Comparison of ENCODE assay signal across 1 cellular context in the genomic region with DNA sequence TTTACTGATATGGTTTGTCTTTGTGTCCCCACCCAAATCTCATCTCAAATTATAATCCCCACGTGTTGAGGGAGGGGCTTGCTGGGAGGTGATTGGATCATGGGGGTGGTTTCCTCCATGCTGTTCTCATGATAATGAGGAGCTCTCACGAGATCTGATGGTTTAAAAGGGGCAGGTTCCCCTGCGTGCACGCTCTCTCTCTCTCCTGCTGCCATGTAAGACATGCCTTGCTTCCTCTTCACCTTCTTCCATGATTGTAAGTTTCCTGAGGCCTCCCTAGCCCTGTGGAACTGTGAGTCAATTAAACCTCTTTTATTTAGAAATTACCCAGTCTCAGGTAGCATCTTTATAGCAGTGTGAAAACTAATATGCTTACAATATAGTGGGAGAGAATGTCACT.
TF ChIP-seq lines count a peak whose summit lies in the region.

No MANE protein-coding gene starts in this region.

TF ChIP-seq in K562, 482 proteins besides CTCF, POLR2A, EP300 and RAD21:
- peak; percentile 91 for TF ChIP-seq ZNF431 (CRISPR knock-in tag; IDR thresholded peaks at IDR 0.05)
TF ChIP-seq in K562: peak in this region for 1; not testable (repeated sequence) for 481.
